ENCODE assay signal across 33 cellular contexts in genomic region chr2:108485253-108485652, GRCh38.
"Had no signal": no experiment of that assay in that cellular context is flagged by ENCODE, and none has a peak within 500 bp of the region (broad histone marks: within the 10 kb centered on the region; RNA-seq: fewer than 3 reads in every experiment).

No MANE protein-coding gene starts in this region.

- H3K9me3 Mint-ChIP-seq: activated CD4-positive, alpha-beta memory T cell treated with anti-CD3 and anti-CD28 coated beads for 36 hours; activated CD4-positive, alpha-beta T cell treated with anti-CD3 and anti-CD28 coated beads, Interleukin-2, amount 10 ng/mL, durations not matched to agents 24 days and 14 days; activated CD8-positive, alpha-beta T cell treated with anti-CD3 and anti-CD28 coated beads for 36 hours; activated naive CD4-positive, alpha-beta T cell treated with anti-CD3 and anti-CD28 coated beads for 36 hours; activated naive CD8-positive, alpha-beta T cell treated with anti-CD3 and anti-CD28 coated beads, Interleukin-2, amount 50 U/mL, for 24 hours; activated T-cell treated with anti-CD3 and anti-CD28 coated beads, Interleukin-2, amount 50 U/mL, for 4 hours; T-helper 1 cell treated with Interleukin-12 subunit alpha and Interleukin-12 subunit beta and Interleukin-4 antibody, amounts not matched to agents 30 μg/mL and 1 μg/mL, for 36 hours had no signal

- H3K4me1 ChIP-seq: ascending aorta had no signal

- H3K4me3 ChIP-seq: ascending aorta, cardiac muscle cell had no signal

- DNase-seq: activated CD4-positive, alpha-beta memory T cell treated with anti-CD3 and anti-CD28 coated beads for 36 hours; activated CD4-positive, alpha-beta T cell treated with anti-CD3 and anti-CD28 coated beads for 4 hours; activated CD4-positive, alpha-beta T cell treated with anti-CD3 and anti-CD28 coated beads, Interleukin-2, amount 10 ng/mL, durations not matched to agents 24 days and 14 days; activated CD4-positive, alpha-beta T cell treated with anti-CD3 and anti-CD28 coated beads, Interleukin-2, amount 50 U/mL, for 1 hour; activated CD4-positive, alpha-beta T cell treated with anti-CD3 and anti-CD28 coated beads, Interleukin-2, amount 50 U/mL, for 4 hours; activated CD4-positive, CD25-positive, alpha-beta regulatory T cell; activated CD4-positive, CD25-positive, alpha-beta regulatory T cell treated with anti-CD3 and anti-CD28 coated beads, Interleukin-2, amount 50 U/mL, for 72 hours; activated CD8-positive, alpha-beta memory T cell treated with anti-CD3 and anti-CD28 coated beads for 24 hours; activated CD8-positive, alpha-beta memory T cell treated with anti-CD3 and anti-CD28 coated beads, Interleukin-2, amount 10 ng/mL, durations not matched to agents 7 days and 5 days; activated CD8-positive, alpha-beta memory T cell treated with anti-CD3 and anti-CD28 coated beads, Interleukin-2, amount 50 U/mL, for 48 hours; activated CD8-positive, alpha-beta T cell treated with anti-CD3 and anti-CD28 coated beads for 36 hours; activated effector memory CD4-positive, alpha-beta T cell treated with Interleukin-2 at 50 U/mL for 16 hours; activated gamma-delta T cell; activated naive CD4-positive, alpha-beta T cell treated with anti-CD3 and anti-CD28 coated beads for 36 hours; activated naive CD4-positive, alpha-beta T cell treated with anti-CD3 and anti-CD28 coated beads, Interleukin-2, amount 50 U/mL, for 16 hours; activated naive CD8-positive, alpha-beta T cell treated with anti-CD3 and anti-CD28 coated beads, Interleukin-2, amount 10 ng/mL, durations not matched to agents 7 days and 5 days; activated naive CD8-positive, alpha-beta T cell treated with anti-CD3 and anti-CD28 coated beads, Interleukin-2, amount 50 U/mL, for 24 hours; activated T-cell treated with anti-CD3 and anti-CD28 coated beads, Interleukin-2, amount 50 U/mL, for 4 hours; amygdala; anterior cingulate cortex; central memory CD4-positive, alpha-beta T cell; SW 1271; T-helper 1 cell; T-helper 2 cell; T-helper 9 cell; WERI-Rb-1 had no signal

- H3K9me3 ChIP-seq: ascending aorta had no signal

- H3K27ac Mint-ChIP-seq: activated CD4-positive, alpha-beta memory T cell treated with anti-CD3 and anti-CD28 coated beads for 36 hours; activated CD4-positive, alpha-beta T cell treated with anti-CD3 and anti-CD28 coated beads, Interleukin-2, amount 10 ng/mL, durations not matched to agents 24 days and 14 days; activated CD8-positive, alpha-beta memory T cell treated with anti-CD3 and anti-CD28 coated beads, Interleukin-2, amount 10 ng/mL, durations not matched to agents 7 days and 5 days; activated CD8-positive, alpha-beta T cell treated with anti-CD3 and anti-CD28 coated beads for 36 hours; activated naive CD4-positive, alpha-beta T cell treated with anti-CD3 and anti-CD28 coated beads for 36 hours; activated naive CD8-positive, alpha-beta T cell treated with anti-CD3 and anti-CD28 coated beads, Interleukin-2, amount 10 ng/mL, durations not matched to agents 7 days and 5 days; activated naive CD8-positive, alpha-beta T cell treated with anti-CD3 and anti-CD28 coated beads, Interleukin-2, amount 50 U/mL, for 24 hours; activated T-helper 2 cell treated with anti-CD3 and anti-CD28 coated beads, Interferon-gamma antibody, Interleukin-2, Interleukin-4, amounts not matched to agents 10 μg/mL and 5 μg/mL and 100 μg/mL, durations not matched to agents 14 hours and 24 hours and 36 hours; brain; T-helper 1 cell treated with Interleukin-12 subunit alpha and Interleukin-12 subunit beta and Interleukin-4 antibody, amounts not matched to agents 30 μg/mL and 1 μg/mL, for 36 hours; T-helper 2 cell treated with Interferon-gamma antibody and Interleukin-4, amounts not matched to agents 5 μg/mL and 100 μg/mL, for 36 hours; WTC11 had no signal

- H3K4me1 Mint-ChIP-seq: activated CD4-positive, alpha-beta T cell treated with anti-CD3 and anti-CD28 coated beads, Interleukin-2, amount 10 ng/mL, durations not matched to agents 24 days and 14 days; activated CD8-positive, alpha-beta memory T cell treated with anti-CD3 and anti-CD28 coated beads, Interleukin-2, amount 10 ng/mL, durations not matched to agents 7 days and 5 days; activated naive CD8-positive, alpha-beta T cell treated with anti-CD3 and anti-CD28 coated beads, Interleukin-2, amount 10 ng/mL, durations not matched to agents 7 days and 5 days; activated naive CD8-positive, alpha-beta T cell treated with anti-CD3 and anti-CD28 coated beads, Interleukin-2, amount 50 U/mL, for 24 hours; brain; WTC11 had no signal

- ATAC-seq: activated CD8-positive, alpha-beta memory T cell treated with anti-CD3 and anti-CD28 coated beads, Interleukin-2, amount 10 ng/mL, durations not matched to agents 7 days and 5 days; activated CD8-positive, alpha-beta T cell treated with anti-CD3 and anti-CD28 coated beads for 36 hours; activated naive CD8-positive, alpha-beta T cell treated with anti-CD3 and anti-CD28 coated beads, Interleukin-2, amount 50 U/mL, for 24 hours; activated T-cell treated with anti-CD3 and anti-CD28 coated beads, Interleukin-2, amount 50 U/mL, for 4 hours; WTC11 had no signal

- H3K4me3 Mint-ChIP-seq: activated CD4-positive, alpha-beta memory T cell treated with anti-CD3 and anti-CD28 coated beads for 36 hours; activated CD4-positive, alpha-beta T cell treated with anti-CD3 and anti-CD28 coated beads, Interleukin-2, amount 10 ng/mL, durations not matched to agents 24 days and 14 days; activated CD8-positive, alpha-beta memory T cell treated with anti-CD3 and anti-CD28 coated beads, Interleukin-2, amount 10 ng/mL, durations not matched to agents 7 days and 5 days; activated CD8-positive, alpha-beta T cell treated with anti-CD3 and anti-CD28 coated beads for 36 hours; activated naive CD4-positive, alpha-beta T cell treated with anti-CD3 and anti-CD28 coated beads for 36 hours; activated naive CD8-positive, alpha-beta T cell treated with anti-CD3 and anti-CD28 coated beads, Interleukin-2, amount 10 ng/mL, durations not matched to agents 7 days and 5 days; activated naive CD8-positive, alpha-beta T cell treated with anti-CD3 and anti-CD28 coated beads, Interleukin-2, amount 50 U/mL, for 24 hours; activated T-cell treated with anti-CD3 and anti-CD28 coated beads, Interleukin-2, amount 50 U/mL, for 4 hours; brain; T-helper 1 cell treated with Interleukin-12 subunit alpha and Interleukin-12 subunit beta and Interleukin-4 antibody, amounts not matched to agents 30 μg/mL and 1 μg/mL, for 36 hours; T-helper 2 cell treated with Interferon-gamma antibody and Interleukin-4, amounts not matched to agents 5 μg/mL and 100 μg/mL, for 36 hours; WTC11 had no signal

- H3K27me3 Mint-ChIP-seq: activated CD4-positive, alpha-beta memory T cell treated with anti-CD3 and anti-CD28 coated beads for 36 hours; activated CD4-positive, alpha-beta T cell treated with anti-CD3 and anti-CD28 coated beads, Interleukin-2, amount 10 ng/mL, durations not matched to agents 24 days and 14 days; activated CD8-positive, alpha-beta memory T cell treated with anti-CD3 and anti-CD28 coated beads, Interleukin-2, amount 10 ng/mL, durations not matched to agents 7 days and 5 days; activated CD8-positive, alpha-beta T cell treated with anti-CD3 and anti-CD28 coated beads for 36 hours; activated naive CD8-positive, alpha-beta T cell treated with anti-CD3 and anti-CD28 coated beads, Interleukin-2, amount 10 ng/mL, durations not matched to agents 7 days and 5 days; activated naive CD8-positive, alpha-beta T cell treated with anti-CD3 and anti-CD28 coated beads, Interleukin-2, amount 50 U/mL, for 24 hours; brain had no signal
